Comparison of ENCODE assay signal across 31 cellular contexts in the genomic region with DNA sequence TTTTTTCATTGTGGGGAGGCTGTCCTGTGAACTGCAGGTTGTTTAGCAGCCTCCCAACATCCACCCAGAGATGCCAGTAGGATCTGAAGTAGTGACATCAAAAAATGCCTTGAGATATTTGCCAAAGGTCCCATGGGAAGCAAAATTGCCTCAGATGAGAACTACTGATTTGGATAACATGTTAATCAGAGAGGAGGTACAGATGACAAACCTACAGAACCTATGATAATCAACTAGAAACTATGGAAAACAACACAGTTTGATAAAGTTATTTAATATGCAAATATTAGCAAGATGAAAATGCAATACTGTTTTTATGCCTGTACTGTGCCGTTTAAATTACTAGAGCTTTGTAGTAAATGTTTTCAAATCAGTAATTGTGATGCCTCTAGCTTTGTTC.
A peak's percentile ranks its signal among the peaks of the same experiment; 100 is the strongest.
DNase-seq lines count a peak whose midpoint lies in the region; ATAC-seq and TF ChIP-seq lines count a peak whose summit lies in the region.
"Had no signal": no experiment of that assay in that cellular context is flagged by ENCODE, and none has a peak within 500 bp of the region (broad histone marks: within the 10 kb centered on the region; RNA-seq: fewer than 3 reads in every experiment).

No MANE protein-coding gene starts in this region.

- no peaks in the 10 kb centered on the region for H3K9me3 ChIP-seq in HEK293 (ENCODE audit: control insufficient read depth, insufficient read depth, low read depth, low read length)
- H3K9me3 ChIP-seq: A549, BE2C, BLaER1 had no signal

- H3K27me3 Mint-ChIP-seq in WTC11 (ENCODE audit: low read depth), result no peaks in the 10 kb centered on the region
- H3K27me3 Mint-ChIP-seq: B cell; CD4-positive, alpha-beta memory T cell; CD4-positive, alpha-beta T cell; CD4-positive, CD25-positive, alpha-beta regulatory T cell; CD8-positive, alpha-beta memory T cell had no signal

- H3K36me3 Mint-ChIP-seq in WTC11, result no peaks in the 10 kb centered on the region

- H3K27ac Mint-ChIP-seq in WTC11, result no peak overlapping the region
- H3K27ac Mint-ChIP-seq: B cell; CD14-positive monocyte; CD4-positive, alpha-beta T cell; CD4-positive, CD25-positive, alpha-beta regulatory T cell; CD8-positive, alpha-beta memory T cell; CD8-positive, alpha-beta T cell had no signal

- no peak overlapping the region for H3K27ac ChIP-seq in HEK293 (ENCODE audit: extremely low read depth, low read depth, low read length)
- H3K27ac ChIP-seq: 22Rv1; A549; BLaER1; BLaER1 treated with 17β-estradiol and CSF1 and Interleukin-3, amounts not matched to agents 10 nM and 100 nM; C4-2B had no signal

- H3K9me3 Mint-ChIP-seq in WTC11, result peaks cover 8% of the 10 kb centered on the region; the same call in 1 of the 2 replicates
- H3K9me3 Mint-ChIP-seq: CD4-positive, alpha-beta T cell; CD8-positive, alpha-beta T cell had no signal

- no peak for DNase-seq in WTC11 (ENCODE audit: low spot score)
- no peak for DNase-seq in T1000 (lab: John Stamatoyannopoulos, UW)
- no peak for DNase-seq in T-helper 9 cell
- DNase-seq: 8988T; ACHN; AML-193; BE2C; C1 segment of cervical spinal cord; Caco-2; Calu3; CD4-positive, alpha-beta memory T cell; CD4-positive, alpha-beta T cell; CD4-positive, CD25-positive, alpha-beta regulatory T cell; CD8-positive, alpha-beta memory T cell; CD8-positive, alpha-beta T cell; COR-L47; DMS 273 treated with DMSO at 0.1 percent for 48 hours; DMS153; DMS53; DMS79; DMS79 treated with DMSO at 0.1 percent for 48 hours; DND-41; EL had no signal

- no peak overlapping the region for H3K4me3 Mint-ChIP-seq in WTC11
- H3K4me3 Mint-ChIP-seq: B cell; CD14-positive monocyte; CD4-positive, alpha-beta memory T cell; CD4-positive, alpha-beta T cell; CD4-positive, CD25-positive, alpha-beta regulatory T cell; CD8-positive, alpha-beta memory T cell; CD8-positive, alpha-beta T cell had no signal

- H3K4me1 Mint-ChIP-seq in WTC11, result peaks cover 7% of the 10 kb centered on the region
- H3K4me1 Mint-ChIP-seq: B cell; CD14-positive monocyte; CD4-positive, alpha-beta memory T cell; CD8-positive, alpha-beta memory T cell had no signal

- ATAC-seq in WTC11, result no peak
- ATAC-seq: A549; CD8-positive, alpha-beta T cell had no signal

- H3K4me1 ChIP-seq in HEK293 (ENCODE audit: control insufficient read depth, insufficient read depth, low read length), result no peaks in the 10 kb centered on the region
- H3K4me1 ChIP-seq: A549; BE2C; BLaER1; BLaER1 treated with 17β-estradiol and CSF1 and Interleukin-3, amounts not matched to agents 10 nM and 100 nM; Caco-2 had no signal

- CTCF ChIA-PET in HEK293 (lab: Yijun Ruan, JAX) (no interaction called here), WTC11 (lab: Charles Lee) (no interaction called here)

- TF ChIP-seq CTCF in HEK293 (tag by site-specific recombination; IDR thresholded peaks at IDR 0.05), result no peak
- no peak for TF ChIP-seq CTCF in WTC11 (IDR thresholded peaks at IDR 0.05)

- no peaks in the 10 kb centered on the region for H3K36me3 ChIP-seq in HEK293 (ENCODE audit: control insufficient read depth in 2 of 2, insufficient read depth in 1 of 2, low read length in 2 of 2)
- H3K36me3 ChIP-seq: BE2C, BLaER1 had no signal

- POLR2A ChIA-PET in HEK293 (lab: Yijun Ruan, JAX) (no interaction called here), WTC11 (lab: Charles Lee) (no interaction called here)

- no peak overlapping the region for H3K4me3 ChIP-seq in HEK293 (ENCODE audit: low read depth, low read length)
- H3K4me3 ChIP-seq: A549; BLaER1; BLaER1 treated with 17β-estradiol and CSF1 and Interleukin-3, amounts not matched to agents 10 nM and 100 nM had no signal

TF ChIP-seq in HEK293, 187 proteins besides CTCF, POLR2A, EP300 and RAD21:
- no peak for TF ChIP-seq ZNF16 (tag by site-specific recombination; IDR thresholded peaks at IDR 0.05; ENCODE audit: low read depth)
- TF ChIP-seq ZNF274 (IDR thresholded peaks at IDR 0.05; ENCODE audit: low read length), result no peak
- no peak for TF ChIP-seq ZNF274 (tag by site-specific recombination; IDR thresholded peaks at IDR 0.05; ENCODE audit: borderline replicate concordance)
- TF ChIP-seq GLIS2 (tag by site-specific recombination; IDR thresholded peaks at IDR 0.05), result no peak
- TF ChIP-seq GFI1B (tag by site-specific recombination; IDR thresholded peaks at IDR 0.05), result no peak
- TF ChIP-seq ZNF354C (tag by site-specific recombination; IDR thresholded peaks at IDR 0.05; ENCODE audit: borderline replicate concordance, low read depth), result no peak
- TF ChIP-seq, protein P1, sequence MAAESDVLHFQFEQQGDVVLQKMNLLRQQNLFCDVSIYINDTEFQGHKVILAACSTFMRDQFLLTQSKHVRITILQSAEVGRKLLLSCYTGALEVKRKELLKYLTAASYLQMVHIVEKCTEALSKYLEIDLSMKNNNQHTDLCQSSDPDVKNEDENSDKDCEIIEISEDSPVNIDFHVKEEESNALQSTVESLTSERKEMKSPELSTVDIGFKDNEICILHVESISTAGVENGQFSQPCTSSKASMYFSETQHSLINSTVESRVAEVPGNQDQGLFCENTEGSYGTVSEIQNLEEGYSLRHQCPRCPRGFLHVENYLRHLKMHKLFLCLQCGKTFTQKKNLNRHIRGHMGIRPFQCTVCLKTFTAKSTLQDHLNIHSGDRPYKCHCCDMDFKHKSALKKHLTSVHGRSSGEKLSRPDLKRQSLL (tag by site-specific recombination; IDR thresholded peaks at IDR 0.05), result no peak
- TF ChIP-seq TRIM28 (IDR thresholded peaks at IDR 0.05; ENCODE audit: borderline replicate concordance, low read length), result peak; percentile 55; the same call in 1 of the 2 replicates

TF ChIP-seq in WTC11, 78 proteins besides CTCF, POLR2A, EP300 and RAD21:
- TF ChIP-seq ZNF317 (CRISPR knock-in tag; IDR thresholded peaks at IDR 0.05; ENCODE audit: borderline replicate concordance, low read depth) (peak; percentile 92), ZNF263 (CRISPR knock-in tag; IDR thresholded peaks at IDR 0.05; ENCODE audit: low read depth) (no peak)
